Comparison of ENCODE assay signal across 1 cellular context in genomic region chr9:6412572-6413364, GRCh38.
TF ChIP-seq lines count a peak whose summit lies in the region.

Gene UHRF2 (plus strand): TSS chr9:6413199. CDS start chr9:6413491, 292 bp downstream.

TF ChIP-seq in K562, 482 proteins besides CTCF, POLR2A, EP300 and RAD21 (continued from another document and continues in another):
- TF ChIP-seq PRDM10 (IDR thresholded peaks at IDR 0.05; ENCODE audit: partially characterized antibody) (no peak), ZNF347 (CRISPR knock-in tag; IDR thresholded peaks at IDR 0.05; ENCODE audit: low read depth) (no peak), EGR1 (conservative IDR thresholded peaks at IDR 0.05) (peak; percentile 18; the same call in 1 of the 2 replicates), STAT6 (CRISPR knock-in tag; IDR thresholded peaks at IDR 0.05) (no peak), MGA (IDR thresholded peaks at IDR 0.05) (peak; percentile 63), BCLAF1 (IDR thresholded peaks at IDR 0.05; ENCODE audit: borderline replicate concordance in 1 of 2, control insufficient read depth in 1 of 2, low read depth in 2 of 2, low read length in 1 of 2) (no peak), MLX (CRISPR knock-in tag; conservative IDR thresholded peaks at IDR 0.05) (no peak), CBX3 (IDR thresholded peaks at IDR 0.05; ENCODE audit: borderline replicate concordance in 1 of 2, low read length in 2 of 2) (peak in 1 of 2 experiments; percentile 54; a peak in 2 of 3 replicates), ZHX1 (conservative IDR thresholded peaks at IDR 0.05; ENCODE audit: low read length) (0 out of 2 replicates have a peak, but pooled peaks have one; percentile 84), ELF1 (tag; IDR thresholded peaks at IDR 0.05) (peak; percentile 81), MCM3 (IDR thresholded peaks at IDR 0.05) (no peak), RB1 (IDR thresholded peaks at IDR 0.05; ENCODE audit: low read depth) (no peak), TRIM24 (IDR thresholded peaks at IDR 0.05) (peak; percentile 68 to 69; a peak in 3 of 4 replicates), ZMIZ1 (IDR thresholded peaks at IDR 0.05; ENCODE audit: low read depth in 2 of 2, low read length in 2 of 2) (no peak), POLR2B (IDR thresholded peaks at IDR 0.05; ENCODE audit: low read depth, partially characterized antibody) (no peak)
